In the genomic region with DNA sequence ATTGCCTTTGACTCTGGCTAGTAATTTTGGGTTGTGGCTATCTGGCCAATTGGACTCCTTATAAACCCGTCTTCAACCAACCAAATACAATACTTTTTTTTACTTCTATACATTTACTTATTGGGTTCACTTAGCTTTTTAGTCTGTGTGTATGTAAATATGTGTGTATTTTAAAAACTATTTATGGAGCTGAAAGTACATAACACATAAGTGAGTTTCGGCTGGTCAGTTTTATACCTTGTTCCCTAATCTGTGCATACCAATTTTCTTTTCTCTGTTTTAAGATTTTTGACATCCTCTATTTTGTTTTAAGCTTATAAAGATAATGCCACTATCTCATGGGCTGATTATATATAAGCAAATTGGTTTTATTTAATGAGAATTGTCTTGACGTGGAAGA, we compare ENCODE assay signal across 21 cellular contexts.
DNase-seq lines count a peak whose midpoint lies in the region; ATAC-seq and TF ChIP-seq lines count a peak whose summit lies in the region.
"Had no signal": no experiment of that assay in that cellular context is flagged by ENCODE, and none has a peak within 500 bp of the region (broad histone marks: within the 10 kb centered on the region; RNA-seq: fewer than 3 reads in every experiment).

No MANE protein-coding gene starts in this region.

- no peaks in the 10 kb centered on the region for H3K9me3 ChIP-seq in mucosa of rectum (ENCODE audit: control insufficient read depth in 2 of 2, low read length in 2 of 2)
- H3K9me3 ChIP-seq in Peyer's patch, result no peaks in the 10 kb centered on the region
- H3K9me3 ChIP-seq: neutrophil had no signal

- H3K27me3 ChIP-seq in mucosa of rectum (ENCODE audit: control insufficient read depth in 2 of 2, insufficient read depth in 2 of 2, low read length in 2 of 2) (no peaks in the 10 kb centered on the region), Peyer's patch (no peaks in the 10 kb centered on the region)
- H3K27me3 ChIP-seq: neutrophil had no signal

- H3K4me3 ChIP-seq in mucosa of rectum (ENCODE audit: low read length in 2 of 2) (no peak overlapping the region), Peyer's patch (no peak overlapping the region)
- H3K4me3 ChIP-seq: smooth muscle cell had no signal

- H3K4me1 ChIP-seq in mucosa of rectum (ENCODE audit: control insufficient read depth in 2 of 2, insufficient read depth in 2 of 2, low read length in 2 of 2) (peaks cover 10 to 25% of the 10 kb centered on the region in 2 donors), Peyer's patch (peaks cover 0 to 12% (median 0%) of the 10 kb centered on the region in 4 donors)

- no peak for TF ChIP-seq POLR2A in Peyer's patch (IDR thresholded peaks at IDR 0.05)

- ATAC-seq in GM18870 (IDR thresholded peaks at IDR 0.05; ENCODE audit: unreplicated experiment), result peak; percentile 60
- ATAC-seq in GM21529 (IDR thresholded peaks at IDR 0.05; ENCODE audit: unreplicated experiment), result peak; percentile 62
- peak; percentile 44 for ATAC-seq in HG03342 (IDR thresholded peaks at IDR 0.05; ENCODE audit: unreplicated experiment)
- ATAC-seq: activated T-cell treated with anti-CD3 and anti-CD28 coated beads, Interleukin-2, amount 50 U/mL, for 72 hours; HCT116 had no signal

- no peak for TF ChIP-seq CTCF in Peyer's patch (IDR thresholded peaks at IDR 0.05)

- H3K9ac ChIP-seq in mucosa of rectum (ENCODE audit: low read depth in 1 of 2, low read length in 2 of 2), result no peak overlapping the region

- peaks cover 13 to 16% of the 10 kb centered on the region in 2 donors for H3K36me3 ChIP-seq in mucosa of rectum (ENCODE audit: control insufficient read depth in 2 of 2, insufficient read depth in 2 of 2, low read length in 2 of 2)
- H3K36me3 ChIP-seq in Peyer's patch, result peaks cover 0 to 37% (median 0%) of the 10 kb centered on the region in 3 donors

- H3K27ac ChIP-seq in mucosa of rectum (ENCODE audit: low read depth in 2 of 2, low read length in 2 of 2) (peak overlapping the region; percentile 49 to 60), Peyer's patch (no peak overlapping the region)
- H3K27ac ChIP-seq: neutrophil had no signal

- no peak for DNase-seq in NCI-H748 (lab: John Stamatoyannopoulos, UW; ENCODE audit: unreplicated experiment)
- DNase-seq in Peyer's patch, result no peak
- no peak for DNase-seq in NCI-H526 treated with DMSO at 0.1 percent for 48 hours (lab: John Stamatoyannopoulos, UW)
- DNase-seq in SW 1271 (lab: John Stamatoyannopoulos, UW), result no peak
- DNase-seq: activated CD8-positive, alpha-beta memory T cell treated with anti-CD3 and anti-CD28 coated beads for 24 hours; activated naive CD4-positive, alpha-beta T cell treated with anti-CD3 and anti-CD28 coated beads, Interleukin-2, amount 10 ng/mL, durations not matched to agents 7 days and 5 days; activated T-cell treated with anti-CD3 and anti-CD28 coated beads, Interleukin-2, amount 50 U/mL, for 72 hours; anterior cingulate cortex; CD4-positive, alpha-beta T cell; GDM1; NCI-H1105 treated with DMSO at 0.1 percent for 48 hours; NCI-H2081 treated with DMSO at 0.1 percent for 48 hours; stimulated activated CD4-positive, alpha-beta T cell treated with anti-CD3 and anti-CD28 coated beads, Interleukin-2, amount 100 ng/mL, for 48 hours; trophoblast cell had no signal

Comparison
In these comparisons a context has a peak if more than half of its experiments do, and no peak if none do; other contexts are left out.
1. H3K27ac ChIP-seq: peak in mucosa of rectum (2 of 2); none in Peyer's patch (0 of 4).
2. Peak in every context shown above with its lines, with median percentiles within 50 percentile points of each other: ATAC-seq.